1 cellular context compared by ENCODE assay signal in genomic region chr2:29698216-29698615, GRCh38.
A peak's percentile ranks its signal among the peaks of the same experiment; 100 is the strongest.
TF ChIP-seq lines count a peak whose summit lies in the region.

No MANE protein-coding gene starts in this region.

TF ChIP-seq in GM12878, 131 proteins besides CTCF, POLR2A, EP300 and RAD21:
- TF ChIP-seq CHD4 (IDR thresholded peaks at IDR 0.05) (no peak), HSF1 (IDR thresholded peaks at IDR 0.05; ENCODE audit: low read depth, low read length) (no peak), E2F8 (IDR thresholded peaks at IDR 0.05; ENCODE audit: low read depth, partially characterized antibody) (no peak), PKNOX1 (IDR thresholded peaks at IDR 0.05) (peak; percentile 54; the same call in 1 of the 2 replicates)
